In the genomic region with DNA sequence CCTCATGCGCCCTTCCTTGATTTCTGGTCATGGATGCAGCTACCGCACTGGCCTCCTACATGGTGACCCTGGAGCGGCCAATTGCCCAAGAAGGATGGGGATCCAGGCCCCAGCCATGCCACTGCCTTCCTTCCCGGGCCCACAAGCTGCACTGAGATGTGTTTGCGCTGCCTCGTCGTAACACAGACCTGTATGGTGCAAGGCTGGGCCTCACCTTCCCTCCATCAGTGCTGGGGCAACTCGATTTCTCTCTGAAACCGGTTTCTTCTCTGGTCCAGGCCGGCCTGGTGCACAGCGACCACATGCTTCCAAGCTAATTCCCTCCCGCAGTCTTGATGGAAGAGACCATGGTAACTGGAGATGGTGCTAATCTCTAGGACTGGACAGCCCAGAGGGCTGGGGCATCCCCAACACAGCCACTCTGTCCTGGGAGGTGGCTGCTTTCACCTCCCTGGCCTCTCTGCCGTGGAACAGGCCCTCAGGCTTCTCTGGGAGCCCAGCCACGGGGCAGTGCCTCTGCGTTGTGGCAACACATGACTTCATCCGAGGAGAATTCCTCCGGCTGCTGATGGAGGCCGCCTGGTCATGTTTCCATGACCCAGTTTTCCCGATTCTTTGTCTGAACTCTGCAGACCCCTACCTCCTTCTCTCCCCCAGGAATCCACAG, we compare ENCODE assay signal across 2 cellular contexts.
TF ChIP-seq lines count a peak whose summit lies in the region.

No MANE protein-coding gene starts in this region.

TF ChIP-seq in IMR-90, 13 proteins besides CTCF, POLR2A, EP300 and RAD21:
- TF ChIP-seq MAFK (IDR thresholded peaks at IDR 0.05; ENCODE audit: low read depth, low read length) (no peak), CHD1 (IDR thresholded peaks at IDR 0.05; ENCODE audit: low read depth, low read length) (no peak), MAZ (IDR thresholded peaks at IDR 0.05; ENCODE audit: borderline replicate concordance, low read depth, low read length) (peak; percentile 25; the same call in 1 of the 2 replicates), BHLHE40 (IDR thresholded peaks at IDR 0.05; ENCODE audit: low read depth, low read length) (0 out of 2 replicates have a peak, but pooled peaks have one; percentile 13), RFX5 (IDR thresholded peaks at IDR 0.05; ENCODE audit: low read depth, low read length) (peak; percentile 71; the same call in 1 of the 2 replicates), NFE2L2 (IDR thresholded peaks at IDR 0.05; ENCODE audit: low read depth, low read length) (peak; percentile 33; the same call in 1 of the 2 replicates), FOS (IDR thresholded peaks at IDR 0.05; ENCODE audit: low read depth, low read length) (no peak), MXI1 (IDR thresholded peaks at IDR 0.05; ENCODE audit: borderline replicate concordance, low read depth, low read length) (no peak; the same call in 1 of the 2 replicates), RCOR1 (IDR thresholded peaks at IDR 0.05; ENCODE audit: insufficient replicate concordance, low read length) (no peak), SMC3 (IDR thresholded peaks at IDR 0.05; ENCODE audit: low read depth, low read length) (no peak), CEBPB (IDR thresholded peaks at IDR 0.05; ENCODE audit: low read depth, low read length) (no peak)
- TF ChIP-seq, protein P1, sequence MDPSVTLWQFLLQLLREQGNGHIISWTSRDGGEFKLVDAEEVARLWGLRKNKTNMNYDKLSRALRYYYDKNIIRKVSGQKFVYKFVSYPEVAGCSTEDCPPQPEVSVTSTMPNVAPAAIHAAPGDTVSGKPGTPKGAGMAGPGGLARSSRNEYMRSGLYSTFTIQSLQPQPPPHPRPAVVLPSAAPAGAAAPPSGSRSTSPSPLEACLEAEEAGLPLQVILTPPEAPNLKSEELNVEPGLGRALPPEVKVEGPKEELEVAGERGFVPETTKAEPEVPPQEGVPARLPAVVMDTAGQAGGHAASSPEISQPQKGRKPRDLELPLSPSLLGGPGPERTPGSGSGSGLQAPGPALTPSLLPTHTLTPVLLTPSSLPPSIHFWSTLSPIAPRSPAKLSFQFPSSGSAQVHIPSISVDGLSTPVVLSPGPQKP (IDR thresholded peaks at IDR 0.05; ENCODE audit: borderline replicate concordance, low read depth, low read length): no peak
- TF ChIP-seq, protein P2, sequence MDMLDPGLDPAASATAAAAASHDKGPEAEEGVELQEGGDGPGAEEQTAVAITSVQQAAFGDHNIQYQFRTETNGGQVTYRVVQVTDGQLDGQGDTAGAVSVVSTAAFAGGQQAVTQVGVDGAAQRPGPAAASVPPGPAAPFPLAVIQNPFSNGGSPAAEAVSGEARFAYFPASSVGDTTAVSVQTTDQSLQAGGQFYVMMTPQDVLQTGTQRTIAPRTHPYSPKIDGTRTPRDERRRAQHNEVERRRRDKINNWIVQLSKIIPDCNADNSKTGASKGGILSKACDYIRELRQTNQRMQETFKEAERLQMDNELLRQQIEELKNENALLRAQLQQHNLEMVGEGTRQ (IDR thresholded peaks at IDR 0.05; ENCODE audit: low read depth, low read length): peak; percentile 51; the same call in 1 of the 2 replicates

TF ChIP-seq in endothelial cell of umbilical vein, 7 proteins besides CTCF, POLR2A, EP300 and RAD21:
- TF ChIP-seq EZH2 (IDR thresholded peaks at IDR 0.05; ENCODE audit: borderline replicate concordance, low read depth, low read length, severe bottlenecking) (peak; percentile 44), JUN (IDR thresholded peaks at IDR 0.05; ENCODE audit: borderline replicate concordance, insufficient read depth, insufficient read length, low read depth) (no peak), GATA2 (IDR thresholded peaks at IDR 0.05; ENCODE audit: insufficient read depth, insufficient read length, low read depth, low read length) (no peak)
